In genomic region chrX:38262715-38263620, GRCh38 we compare ENCODE assay signal across 2 cellular contexts.
TF ChIP-seq lines count a peak whose summit lies in the region.

No MANE protein-coding gene starts in this region.

TF ChIP-seq in SK-N-SH treated with all-trans-retinoic acid at 6 μM for 48 hours, 23 proteins besides CTCF, POLR2A, EP300 and RAD21 (continued from another document):
- TF ChIP-seq POU6F1 (CRISPR knock-in tag; IDR thresholded peaks at IDR 0.05; ENCODE audit: borderline replicate concordance, low read depth) (no peak), ZNF8 (CRISPR knock-in tag; IDR thresholded peaks at IDR 0.05) (no peak), CSDC2 (CRISPR knock-in tag; IDR thresholded peaks at IDR 0.05) (no peak), TSHZ2 (CRISPR knock-in tag; IDR thresholded peaks at IDR 0.05) (no peak)

TF ChIP-seq in endothelial cell of umbilical vein, 7 proteins besides CTCF, POLR2A, EP300 and RAD21 (continued from another document):
- TF ChIP-seq POLR2AphosphoS5 (IDR thresholded peaks at IDR 0.05; ENCODE audit: insufficient read depth, low read depth, low read length) (no peak), EZH2 (IDR thresholded peaks at IDR 0.05; ENCODE audit: borderline replicate concordance, low read depth, low read length, severe bottlenecking) (no peak), MAX (IDR thresholded peaks at IDR 0.05; ENCODE audit: insufficient read depth, insufficient read length) (no peak)
